ENCODE assay signal across 8 cellular contexts in the genomic region with DNA sequence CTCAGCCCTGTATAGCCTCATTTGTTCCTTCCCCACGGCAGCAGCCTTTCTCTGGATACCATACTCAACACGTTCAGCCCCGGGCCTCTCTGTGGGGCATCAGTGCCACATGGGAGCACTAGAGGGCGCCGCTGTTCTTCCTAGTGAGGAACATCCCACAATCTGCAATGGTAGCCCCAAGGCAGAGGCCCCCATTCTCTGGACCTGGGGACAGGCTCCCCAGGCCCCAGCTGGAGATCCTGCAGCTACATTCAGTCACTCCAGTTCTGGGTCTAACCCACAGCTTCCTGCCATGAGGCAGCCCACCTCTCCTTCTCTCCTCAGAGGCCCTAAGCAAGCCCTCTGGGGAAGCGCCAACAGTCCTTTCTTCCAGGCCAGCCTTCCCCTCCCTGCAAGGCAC. TPM values are rescaled to one million over a fixed set of nuclear protein-coding genes. Genes with fewer than 3 reads are reported as not detected.
DNase-seq lines count a peak whose midpoint lies in the region; ATAC-seq and TF ChIP-seq lines count a peak whose summit lies in the region.

No MANE protein-coding gene starts in this region.

- H3K4me1 Mint-ChIP-seq in activated naive CD4-positive, alpha-beta T cell treated with anti-CD3 and anti-CD28 coated beads, Interleukin-2, amount 10 ng/mL, durations not matched to agents 7 days and 5 days, result no peaks in the 10 kb centered on the region

- H3K9me3 Mint-ChIP-seq in activated naive CD4-positive, alpha-beta T cell treated with anti-CD3 and anti-CD28 coated beads, Interleukin-2, amount 10 ng/mL, durations not matched to agents 7 days and 5 days, result no peaks in the 10 kb centered on the region

- no peak overlapping the region for H3K4me3 Mint-ChIP-seq in activated naive CD4-positive, alpha-beta T cell treated with anti-CD3 and anti-CD28 coated beads, Interleukin-2, amount 10 ng/mL, durations not matched to agents 7 days and 5 days

- CTCF ChIA-PET in activated naive CD4-positive, alpha-beta T cell treated with anti-CD3 and anti-CD28 coated beads, Interleukin-2, amount 10 ng/mL, durations not matched to agents 7 days and 5 days (lab: Charles Lee), result interaction anchor here (0.8 to 4.8 kb wide), 21 partner anchors 10 to 127 kb away, joined by 3 to 52 read pairs (median 4); no protein-coding TSS in a partner anchor

- WGBS in prostate gland, result 19% methylated on average over 6 of the region's 6 CpGs

- peaks cover 0 to 3% of the 10 kb centered on the region in 2 donors for H3K36me3 ChIP-seq in prostate gland
- no peaks in the 10 kb centered on the region for H3K36me3 ChIP-seq in uterus

- H3K27me3 ChIP-seq in prostate gland (replicated peaks; ENCODE audit: insufficient read depth) (no peaks in the 10 kb centered on the region), uterus (no peaks in the 10 kb centered on the region)

- H3K27ac Mint-ChIP-seq in activated naive CD4-positive, alpha-beta T cell treated with anti-CD3 and anti-CD28 coated beads, Interleukin-2, amount 10 ng/mL, durations not matched to agents 7 days and 5 days, result no peak overlapping the region

- peak; percentile 70 for TF ChIP-seq CTCF in LNCaP clone FGC (IDR thresholded peaks at IDR 0.05; ENCODE audit: control insufficient read depth, extremely low read depth, insufficient read depth)
- TF ChIP-seq CTCF in prostate gland (IDR thresholded peaks at IDR 0.05), result peak; percentile 53 to 85 (median 74)
- peak; percentile 82 to 92 (median 86) for TF ChIP-seq CTCF in uterus (IDR thresholded peaks at IDR 0.05)

- DNase-seq in GM03348 (ENCODE audit: low spot score) (peak; percentile 84), H4 (ENCODE audit: low spot score) (peak; percentile 46), LNCaP clone FGC (ENCODE audit: low read depth) (no peak), SKM-1 treated with dmso at 0.1 percent for 144 hours (lab: John Stamatoyannopoulos, UW; ENCODE audit: unreplicated experiment) (peak; percentile 42), Right ventricle myocardium superior (peak; percentile 93), prostate gland (ENCODE audit: low spot score) (peak; percentile 78), uterus (peak; percentile 79 to 81)
- peak; percentile 89 for DNase-seq in activated naive CD4-positive, alpha-beta T cell treated with anti-CD3 and anti-CD28 coated beads, Interleukin-2, amount 10 ng/mL, durations not matched to agents 7 days and 5 days

- no peaks in the 10 kb centered on the region for H3K27me3 Mint-ChIP-seq in activated naive CD4-positive, alpha-beta T cell treated with anti-CD3 and anti-CD28 coated beads, Interleukin-2, amount 10 ng/mL, durations not matched to agents 7 days and 5 days

- H3K27ac ChIP-seq in prostate gland (no peak overlapping the region), uterus (no peak overlapping the region)

- intact Hi-C loops in Right ventricle myocardium superior (cut with DNase I) (loop anchor here (2.0 kb wide), 1 partner anchor 77 kb away; no protein-coding TSS in a partner anchor), prostate gland (cut with DNase I) (loop anchor here (2.0 to 5.0 kb wide), 2 partner anchors 71 to 92 kb away; no protein-coding TSS in a partner anchor), uterus (cut with DNase I; ENCODE audit: low total_unique reads) (loop anchor here (5.0 kb wide), 2 partner anchors 77 to 92 kb away; no protein-coding TSS in a partner anchor)

- H3K9me3 ChIP-seq in prostate gland (no peaks in the 10 kb centered on the region), uterus (no peaks in the 10 kb centered on the region)

- H3K4me1 ChIP-seq in prostate gland (replicated peaks) (no peaks in the 10 kb centered on the region), uterus (no peaks in the 10 kb centered on the region)

- peak; percentile 87 for ATAC-seq in Right ventricle myocardium superior (ENCODE audit: poor library complexity)

- peaks cover 2% of the 10 kb centered on the region for H3K36me3 Mint-ChIP-seq in activated naive CD4-positive, alpha-beta T cell treated with anti-CD3 and anti-CD28 coated beads, Interleukin-2, amount 10 ng/mL, durations not matched to agents 7 days and 5 days

- H3K4me3 ChIP-seq in LNCaP clone FGC (ENCODE audit: low read depth, low read length) (no peak overlapping the region), prostate gland (no peak overlapping the region), uterus (no peak overlapping the region)

- no peak for TF ChIP-seq POLR2A in prostate gland (IDR thresholded peaks at IDR 0.05)
- TF ChIP-seq POLR2A in uterus (IDR thresholded peaks at IDR 0.05), result no peak

RNA-seq across cellular contexts. Expression of a gene that starts 14.2 kb away (rescaled TPM):
- total RNA-seq in H4 (2014; rRNA removed; shearing (Covaris generic)), result 8.6 and 11.1 TPM in 2 replicates
- 9.7 TPM for total RNA-seq in Right ventricle myocardium superior
- 10 to 100 TPM; 12.8 to 23.2 TPM for total RNA-seq in prostate gland
- 10 to 100 TPM in 2 of 4 donors, 1 to 10 TPM in 2; 2.1 to 16.0 (median 10.6) TPM for total RNA-seq in uterus

RNA-seq across cellular contexts. Expression of a gene that starts 27.1 kb away (rescaled TPM):
- total RNA-seq in H4 (2014; rRNA removed; shearing (Covaris generic)), result 7.9 and 11.5 TPM in 2 replicates
- 17.9 TPM for total RNA-seq in Right ventricle myocardium superior
- 10 to 100 TPM; 24.1 to 47.7 TPM for total RNA-seq in prostate gland
- total RNA-seq in uterus, result 10 to 100 TPM; 22.4 to 45.7 (median 31.7) TPM
